12 cellular contexts compared by ENCODE assay signal in genomic region chr16:69039333-69039941, GRCh38.
DNase-seq lines count a peak whose midpoint lies in the region; ATAC-seq and TF ChIP-seq lines count a peak whose summit lies in the region.
"Had no signal": no experiment of that assay in that cellular context is flagged by ENCODE, and none has a peak within 500 bp of the region (broad histone marks: within the 10 kb centered on the region; RNA-seq: fewer than 3 reads in every experiment).

No MANE protein-coding gene starts in this region.

- H3K27ac Mint-ChIP-seq in activated CD4-positive, alpha-beta T cell treated with anti-CD3 and anti-CD28 coated beads for 36 hours, result no peak overlapping the region
- no peak overlapping the region for H3K27ac Mint-ChIP-seq in activated CD4-positive, alpha-beta memory T cell treated with anti-CD3 and anti-CD28 coated beads for 36 hours
- H3K27ac Mint-ChIP-seq: activated CD8-positive, alpha-beta T cell treated with anti-CD3 and anti-CD28 coated beads, Interleukin-2, amount 10 ng/mL, durations not matched to agents 7 days and 5 days; activated T-cell treated with anti-CD3 and anti-CD28 coated beads, Interleukin-2, amount 50 U/mL, for 72 hours had no signal

- H3K23ac ChIP-seq in mesenchymal stem cell (ENCODE audit: low read length in 2 of 2), result no peak overlapping the region

- H3K4ac ChIP-seq in mesenchymal stem cell (ENCODE audit: low read depth in 1 of 2, low read length in 2 of 2), result no peak overlapping the region

- peaks cover 39% of the 10 kb centered on the region for H3K36me3 Mint-ChIP-seq in activated CD4-positive, alpha-beta T cell treated with anti-CD3 and anti-CD28 coated beads for 36 hours (ENCODE audit: low read depth)
- H3K36me3 Mint-ChIP-seq in activated CD4-positive, alpha-beta memory T cell treated with anti-CD3 and anti-CD28 coated beads for 36 hours, result peaks cover 29% of the 10 kb centered on the region

- no peak overlapping the region for H2BK12ac ChIP-seq in mesenchymal stem cell (ENCODE audit: low read length in 2 of 2)

- H2AFZ ChIP-seq in mesenchymal stem cell (ENCODE audit: low read depth, low read length), result no peak overlapping the region

- H3K18ac ChIP-seq in mesenchymal stem cell (ENCODE audit: low read depth in 1 of 2, low read length in 2 of 2), result no peak overlapping the region

- POLR2A ChIA-PET in activated CD4-positive, alpha-beta T cell treated with anti-CD3 and anti-CD28 coated beads for 36 hours (lab: Charles Lee), result interaction anchor here (0.6 kb wide), 1 partner anchor 11 kb away, joined by 3 read pairs; no protein-coding TSS in a partner anchor
- POLR2A ChIA-PET in activated CD4-positive, alpha-beta memory T cell treated with anti-CD3 and anti-CD28 coated beads for 36 hours (lab: Charles Lee), result no interaction called here

- no peak overlapping the region for H2AK5ac ChIP-seq in mesenchymal stem cell (ENCODE audit: low read length, severe bottlenecking)

- H3K4me1 ChIP-seq in RWPE2 (ENCODE audit: insufficient read depth, poor library complexity, severe bottlenecking) (peaks cover 18% of the 10 kb centered on the region), mesenchymal stem cell (ENCODE audit: control insufficient read depth, insufficient read depth, low read depth, low read length) (no peaks in the 10 kb centered on the region)

- H3K27ac ChIP-seq in RWPE2 (ENCODE audit: poor library complexity, severe bottlenecking) (peak overlapping the region; percentile 88), epithelial cell of prostate (peak overlapping the region; percentile 73), mesenchymal stem cell (ENCODE audit: low read length, poor library complexity, severe bottlenecking) (no peak overlapping the region)

- no peak overlapping the region for H3K4me3 Mint-ChIP-seq in activated CD4-positive, alpha-beta T cell treated with anti-CD3 and anti-CD28 coated beads for 36 hours
- no peak overlapping the region for H3K4me3 Mint-ChIP-seq in activated CD4-positive, alpha-beta memory T cell treated with anti-CD3 and anti-CD28 coated beads for 36 hours
- H3K4me3 Mint-ChIP-seq: activated CD8-positive, alpha-beta T cell treated with anti-CD3 and anti-CD28 coated beads, Interleukin-2, amount 10 ng/mL, durations not matched to agents 7 days and 5 days; activated T-cell treated with anti-CD3 and anti-CD28 coated beads, Interleukin-2, amount 50 U/mL, for 72 hours had no signal

- peak; percentile 29; the same call in 1 of the 3 replicates for ATAC-seq in RWPE2 (ENCODE audit: low read depth)
- ATAC-seq in activated CD4-positive, alpha-beta T cell treated with anti-CD3 and anti-CD28 coated beads for 36 hours, result no peak
- ATAC-seq: activated CD8-positive, alpha-beta T cell treated with anti-CD3 and anti-CD28 coated beads, Interleukin-2, amount 10 ng/mL, durations not matched to agents 7 days and 5 days; activated T-cell treated with anti-CD3 and anti-CD28 coated beads, Interleukin-2, amount 50 U/mL, for 72 hours had no signal

- no peak overlapping the region for H2BK120ac ChIP-seq in mesenchymal stem cell (ENCODE audit: low read depth, low read length)

- H2BK15ac ChIP-seq in mesenchymal stem cell (ENCODE audit: low read depth, poor library complexity, severe bottlenecking), result no peak overlapping the region

- WGBS in mesenchymal stem cell, result 69% methylated on average over 2 of the region's 4 CpGs

- no peaks in the 10 kb centered on the region for H3K9me3 Mint-ChIP-seq in activated CD4-positive, alpha-beta T cell treated with anti-CD3 and anti-CD28 coated beads for 36 hours (ENCODE audit: low read depth)
- H3K9me3 Mint-ChIP-seq in activated CD4-positive, alpha-beta memory T cell treated with anti-CD3 and anti-CD28 coated beads for 36 hours, result no peaks in the 10 kb centered on the region

- peak overlapping the region; percentile 15 for H4K8ac ChIP-seq in mesenchymal stem cell (ENCODE audit: low read length)

- CTCF ChIA-PET in activated CD4-positive, alpha-beta T cell treated with anti-CD3 and anti-CD28 coated beads for 36 hours (lab: Charles Lee), result no interaction called here
- CTCF ChIA-PET in activated CD4-positive, alpha-beta memory T cell treated with anti-CD3 and anti-CD28 coated beads for 36 hours (lab: Charles Lee), result interaction anchor here (0.6 kb wide), 1 partner anchor 239 kb away, joined by 4 read pairs; no protein-coding TSS in a partner anchor

- no peak overlapping the region for H3K4me2 ChIP-seq in mesenchymal stem cell (ENCODE audit: low read length, poor library complexity, severe bottlenecking)

- H2BK5ac ChIP-seq in mesenchymal stem cell (ENCODE audit: low read depth, low read length, poor library complexity, severe bottlenecking), result no peak overlapping the region

- H3K27me3 ChIP-seq in RWPE2 (ENCODE audit: insufficient read depth, poor library complexity, severe bottlenecking), result no peaks in the 10 kb centered on the region
- no peaks in the 10 kb centered on the region for H3K27me3 ChIP-seq in mesenchymal stem cell (ENCODE audit: control insufficient read depth in 1 of 2, insufficient read depth in 1 of 2, low read length in 2 of 2)

- no peak overlapping the region for H3K9ac ChIP-seq in mesenchymal stem cell (ENCODE audit: low read length)

- H4K91ac ChIP-seq in mesenchymal stem cell (ENCODE audit: low read length), result no peak overlapping the region

- intact Hi-C loops in activated CD4-positive, alpha-beta T cell treated with anti-CD3 and anti-CD28 coated beads for 36 hours (cut with DNase I, micrococcal nuclease), result no loop called here
- intact Hi-C loops in activated CD4-positive, alpha-beta memory T cell treated with anti-CD3 and anti-CD28 coated beads for 36 hours (cut with micrococcal nuclease), result no loop called here

- H3K36me3 ChIP-seq in RWPE2 (ENCODE audit: low read depth), result peaks cover 12% of the 10 kb centered on the region
- H3K36me3 ChIP-seq in mesenchymal stem cell (ENCODE audit: control insufficient read depth in 1 of 2, insufficient read depth in 2 of 2, low read depth in 1 of 2, low read length in 2 of 2), result peaks cover 3 to 32% of the 10 kb centered on the region in 2 experiments

- H3K4me3 ChIP-seq in RWPE2 (ENCODE audit: severe bottlenecking) (no peak overlapping the region), mesenchymal stem cell (ENCODE audit: insufficient read depth in 1 of 2, low read depth in 1 of 2, low read length in 2 of 2) (no peak overlapping the region)

- H3K14ac ChIP-seq in mesenchymal stem cell (ENCODE audit: low read length in 2 of 2), result no peak overlapping the region

- H3K27me3 Mint-ChIP-seq in activated CD4-positive, alpha-beta T cell treated with anti-CD3 and anti-CD28 coated beads for 36 hours, result no peaks in the 10 kb centered on the region
- H3K27me3 Mint-ChIP-seq in activated CD4-positive, alpha-beta memory T cell treated with anti-CD3 and anti-CD28 coated beads for 36 hours, result no peaks in the 10 kb centered on the region

- DNase-seq in EL, result peak; percentile 44
- no peak for DNase-seq in RWPE2 (ENCODE audit: low spot score)
- DNase-seq in epithelial cell of prostate (ENCODE audit: low read depth, low spot score), result no peak
- peak; percentile 44 for DNase-seq in mesenchymal stem cell
- no peak for DNase-seq in activated CD4-positive, alpha-beta T cell treated with anti-CD3 and anti-CD28 coated beads for 36 hours
- no peak for DNase-seq in pons (ENCODE audit: low spot score)
- no peak for DNase-seq in activated CD4-positive, alpha-beta memory T cell treated with anti-CD3 and anti-CD28 coated beads for 36 hours
- DNase-seq: activated CD8-positive, alpha-beta T cell treated with anti-CD3 and anti-CD28 coated beads, Interleukin-2, amount 10 ng/mL, durations not matched to agents 7 days and 5 days; activated T-cell treated with anti-CD3 and anti-CD28 coated beads, Interleukin-2, amount 50 U/mL, for 72 hours; central memory CD4-positive, alpha-beta T cell; effector CD8-positive, alpha-beta T cell; NCI-H1092 treated with DMSO at 0.1 percent for 48 hours had no signal

- H3K9me3 ChIP-seq in RWPE2 (ENCODE audit: severe bottlenecking), result peaks cover 3% of the 10 kb centered on the region
- H3K9me3 ChIP-seq in mesenchymal stem cell (ENCODE audit: control insufficient read depth, low read length), result peaks cover 7% of the 10 kb centered on the region

- no peaks in the 10 kb centered on the region for H3K79me1 ChIP-seq in mesenchymal stem cell (replicated peaks; ENCODE audit: low read length, poor library complexity, severe bottlenecking)

- H3K4me1 Mint-ChIP-seq in activated CD4-positive, alpha-beta T cell treated with anti-CD3 and anti-CD28 coated beads for 36 hours, result no peaks in the 10 kb centered on the region
- no peaks in the 10 kb centered on the region for H3K4me1 Mint-ChIP-seq in activated CD4-positive, alpha-beta memory T cell treated with anti-CD3 and anti-CD28 coated beads for 36 hours (ENCODE audit: low read depth)

- TF ChIP-seq CTCF in RWPE2 (IDR thresholded peaks at IDR 0.05; ENCODE audit: poor library complexity, severe bottlenecking), result no peak

Comparison
In these comparisons a context has a peak if more than half of its experiments do, and no peak if none do; other contexts are left out.
1. DNase-seq: peak in EL (single experiment) and mesenchymal stem cell (single experiment); none in RWPE2 (single experiment), epithelial cell of prostate (single experiment), activated CD4-positive, alpha-beta T cell treated with anti-CD3 and anti-CD28 coated beads for 36 hours (single experiment), pons (single experiment) and activated CD4-positive, alpha-beta memory T cell treated with anti-CD3 and anti-CD28 coated beads for 36 hours (single experiment).